34 cellular contexts compared by ENCODE assay signal in genomic region chr4:108400309-108400708, GRCh38.
DNase-seq lines count a peak whose midpoint lies in the region; ATAC-seq, FAIRE-seq and TF ChIP-seq lines count a peak whose summit lies in the region.
"Had no signal": no experiment of that assay in that cellular context is flagged by ENCODE, and none has a peak within 500 bp of the region (broad histone marks: within the 10 kb centered on the region; RNA-seq: fewer than 3 reads in every experiment).

No MANE protein-coding gene starts in this region.

- H4K20me1 ChIP-seq in HepG2 (ENCODE audit: insufficient read depth, low read length) (no peaks in the 10 kb centered on the region), IMR-90 (ENCODE audit: insufficient read depth, low read length) (no peaks in the 10 kb centered on the region), K562 (replicated peaks; ENCODE audit: control insufficient read depth, insufficient read depth, low read length) (no peaks in the 10 kb centered on the region)
- H4K20me1 ChIP-seq: BLaER1; BLaER1 treated with 17β-estradiol and CSF1 and Interleukin-3, amounts not matched to agents 10 nM and 100 nM had no signal

- H4K91ac ChIP-seq in IMR-90 (ENCODE audit: insufficient read depth, low read depth, low read length), result no peak overlapping the region

- H3K79me1 ChIP-seq in IMR-90 (ENCODE audit: low read depth in 1 of 2, low read length in 2 of 2), result no peaks in the 10 kb centered on the region

- H2AFZ ChIP-seq in HepG2 (ENCODE audit: low read length), result no peak overlapping the region
- H2AFZ ChIP-seq in IMR-90 (replicated peaks; ENCODE audit: low read length, poor library complexity), result no peak overlapping the region
- H2AFZ ChIP-seq in K562 (ENCODE audit: low read depth, low read length), result no peak overlapping the region

- TF ChIP-seq EP300 in HepG2 (IDR thresholded peaks at IDR 0.05; ENCODE audit: low read depth in 2 of 2, low read length in 2 of 2), result no peak
- TF ChIP-seq EP300 in HepG2 (CRISPR knock-in tag; IDR thresholded peaks at IDR 0.05; ENCODE audit: borderline replicate concordance), result no peak
- no peak for TF ChIP-seq EP300 in K562 (IDR thresholded peaks at IDR 0.05; ENCODE audit: low read length)
- TF ChIP-seq EP300 in upper lobe of left lung (IDR thresholded peaks at IDR 0.05), result no peak

- H3K36me3 ChIP-seq in HepG2 (replicated peaks in 1 of 2; ENCODE audit: control insufficient read depth in 1 of 2, insufficient read depth in 2 of 2, low read length in 2 of 2) (no peaks in the 10 kb centered on the region), right lobe of liver (no peaks in the 10 kb centered on the region), HEK293 (ENCODE audit: control insufficient read depth in 2 of 2, insufficient read depth in 1 of 2, low read length in 2 of 2) (no peaks in the 10 kb centered on the region), IMR-90 (ENCODE audit: control insufficient read depth, insufficient read depth, low read length) (no peaks in the 10 kb centered on the region), K562 (ENCODE audit: control insufficient read depth, insufficient read depth, low read length) (no peaks in the 10 kb centered on the region), upper lobe of left lung (no peaks in the 10 kb centered on the region)
- H3K36me3 ChIP-seq: BE2C; BLaER1; BLaER1 treated with 17β-estradiol and CSF1 and Interleukin-3, amounts not matched to agents 10 nM and 100 nM had no signal

- H3K9ac ChIP-seq in HepG2 (ENCODE audit: insufficient read depth, low read depth, low read length), result no peak overlapping the region
- H3K9ac ChIP-seq in IMR-90 (ENCODE audit: low read depth, low read length), result no peak overlapping the region
- no peak overlapping the region for H3K9ac ChIP-seq in K562 (ENCODE audit: insufficient read depth in 1 of 2, low read depth in 2 of 2, low read length in 2 of 2)
- H3K9ac ChIP-seq: BLaER1; BLaER1 treated with 17β-estradiol and CSF1 and Interleukin-3, amounts not matched to agents 10 nM and 100 nM had no signal

- H4K5ac ChIP-seq in IMR-90 (ENCODE audit: low read depth, low read length), result no peak overlapping the region

- in situ Hi-C loops in HepG2 (cut with HindIII; ENCODE audit: extremely low pct_ligation_motif_present, low pct_unique_long_range_greater_than_20kb), result no loop called here
- in situ Hi-C loops in IMR-90 (cut with MboI; ENCODE audit: low sequenced_read_pairs), result no loop called here
- in situ Hi-C loops in K562 (cut with MboI), result no loop called here

- TF ChIP-seq RAD21 in HepG2 (CRISPR knock-in tag; IDR thresholded peaks at IDR 0.05), result no peak
- TF ChIP-seq RAD21 in IMR-90 (IDR thresholded peaks at IDR 0.05; ENCODE audit: low read length), result no peak
- no peak for TF ChIP-seq RAD21 in K562 (CRISPR knock-in tag; conservative IDR thresholded peaks at IDR 0.05 in 1 of 2, IDR thresholded peaks at IDR 0.05 in 1 of 2)

- WGBS in HepG2 (ENCODE audit: low lambda C conversion rate), result 17% methylated on average over 6 of the region's 6 CpGs
- 83% methylated on average over 6 of the region's 6 CpGs for WGBS in right lobe of liver (ENCODE audit: insufficient coverage, low coverage, low lambda C conversion rate, missing lambda C conversion rate)
- no CpG with 5 or more reads among the region's 6 CpGs for WGBS in IMR-90 (ENCODE audit: extremely low coverage in 2 of 2, insufficient read length in 1 of 2), 2 experiments
- 39% methylated on average over 6 of the region's 6 CpGs for WGBS in K562 (ENCODE audit: insufficient coverage, low coverage, missing lambda C conversion rate)
- WGBS in upper lobe of left lung, 2 donors, result 88 to 95% methylated on average over 6 of the region's 6 CpGs

- no peak overlapping the region for H3K14ac ChIP-seq in IMR-90 (replicated peaks; ENCODE audit: low read depth, low read length)

- H2BK120ac ChIP-seq in IMR-90 (ENCODE audit: low read depth, low read length), result no peak overlapping the region

- H3K9me3 ChIP-seq in HepG2 (ENCODE audit: low read length) (no peaks in the 10 kb centered on the region), right lobe of liver (no peaks in the 10 kb centered on the region), HEK293 (ENCODE audit: control insufficient read depth, insufficient read depth, low read depth, low read length) (no peaks in the 10 kb centered on the region), IMR-90 (ENCODE audit: control insufficient read depth, insufficient read depth, low read length) (no peaks in the 10 kb centered on the region), K562 (replicated peaks; ENCODE audit: control insufficient read depth, insufficient read depth, low read depth, low read length) (no peaks in the 10 kb centered on the region), upper lobe of left lung (no peaks in the 10 kb centered on the region)
- H3K9me3 ChIP-seq: A549, BE2C, Caco-2 had no signal

- POLR2A ChIA-PET in HepG2 (lab: Yijun Ruan, JAX), result no interaction called here
- POLR2A ChIA-PET in HEK293 (lab: Yijun Ruan, JAX), result no interaction called here
- POLR2A ChIA-PET in IMR-90 (lab: Charles Lee; ENCODE audit: unreplicated experiment), result no interaction called here
- POLR2A ChIA-PET in K562 (lab: Yijun Ruan, JAX), result no interaction called here

- dilution Hi-C loops in IMR-90 (cut with HindIII; ENCODE audit: low sequenced_read_pairs, unreplicated experiment), result no loop called here

- H3K79me2 ChIP-seq in HepG2 (ENCODE audit: insufficient read depth, low read length), result no peaks in the 10 kb centered on the region
- no peaks in the 10 kb centered on the region for H3K79me2 ChIP-seq in K562 (ENCODE audit: control insufficient read depth, insufficient read depth, low read length)

- H2BK5ac ChIP-seq in IMR-90 (ENCODE audit: low read depth, low read length, poor library complexity, severe bottlenecking), result no peak overlapping the region

- TF ChIP-seq CTCF in HepG2 (CRISPR knock-in tag; IDR thresholded peaks at IDR 0.05) (no peak), right lobe of liver (IDR thresholded peaks at IDR 0.05) (no peak), HEK293 (tag by site-specific recombination; IDR thresholded peaks at IDR 0.05) (no peak), IMR-90 (conservative IDR thresholded peaks at IDR 0.05; ENCODE audit: low read depth, low read length) (no peak), K562 (IDR thresholded peaks at IDR 0.05 in 2 of 3, conservative IDR thresholded peaks at IDR 0.05 in 1 of 3; ENCODE audit: insufficient read depth in 2 of 3, low read depth in 1 of 3, low read length in 3 of 3) (no peak), upper lobe of left lung (IDR thresholded peaks at IDR 0.05) (no peak)

- H3K27ac ChIP-seq in HepG2 (ENCODE audit: extremely low read length, insufficient read depth, low read length) (no peak overlapping the region), right lobe of liver (no peak overlapping the region), HEK293 (ENCODE audit: extremely low read depth, low read depth, low read length) (no peak overlapping the region), IMR-90 (ENCODE audit: insufficient read depth, low read length) (no peak overlapping the region), K562 (ENCODE audit: extremely low read depth, low read depth, low read length) (no peak overlapping the region), upper lobe of left lung (no peak overlapping the region)
- H3K27ac ChIP-seq: 22Rv1; A549; BLaER1; BLaER1 treated with 17β-estradiol and CSF1 and Interleukin-3, amounts not matched to agents 10 nM and 100 nM; C4-2B had no signal

- DNase-seq in HepG2 (ENCODE audit: low spot score) (no peak), right lobe of liver (no peak), IMR-90 (no peak), K562 (ENCODE audit: extremely low read depth in 1 of 4, low spot score in 3 of 4) (no peak), upper lobe of left lung (no peak)
- DNase-seq in activated CD4-positive, alpha-beta T cell treated with anti-CD3 and anti-CD28 coated beads for 4 hours, result no peak
- DNase-seq: 8988T; ACHN; AML-193; BE2C; C1 segment of cervical spinal cord; Caco-2; Calu3; CD4-positive, alpha-beta memory T cell; CD4-positive, alpha-beta T cell; CD4-positive, CD25-positive, alpha-beta regulatory T cell; CD8-positive, alpha-beta memory T cell; CD8-positive, alpha-beta T cell; COR-L47; DMS153; DMS53; DMS79; DMS79 treated with DMSO at 0.1 percent for 48 hours; DND-41; EL had no signal

- no peaks in the 10 kb centered on the region for H3K4me1 ChIP-seq in HepG2 (ENCODE audit: insufficient read depth, low read length)
- H3K4me1 ChIP-seq in right lobe of liver, result no peaks in the 10 kb centered on the region
- H3K4me1 ChIP-seq in HEK293 (ENCODE audit: control insufficient read depth, insufficient read depth, low read length), result no peaks in the 10 kb centered on the region
- no peaks in the 10 kb centered on the region for H3K4me1 ChIP-seq in IMR-90 (ENCODE audit: control insufficient read depth, insufficient read depth, low read length)
- H3K4me1 ChIP-seq in K562 (replicated peaks in 1 of 2; ENCODE audit: control insufficient read depth in 2 of 2, insufficient read depth in 2 of 2, low read length in 2 of 2), result no peaks in the 10 kb centered on the region; a peak in 1 of 5 replicates
- no peaks in the 10 kb centered on the region for H3K4me1 ChIP-seq in upper lobe of left lung
- H3K4me1 ChIP-seq: A549, BE2C, Caco-2 had no signal

- ATAC-seq in HepG2 (no peak), right lobe of liver (no peak), IMR-90 (ENCODE audit: low read depth) (no peak), K562 (no peak), HG02610 (IDR thresholded peaks at IDR 0.05; ENCODE audit: unreplicated experiment) (no peak), upper lobe of left lung (ENCODE audit: low FRiP score in 2 of 2) (no peak)
- ATAC-seq: A549; CD8-positive, alpha-beta T cell had no signal

- no peak overlapping the region for H3K23ac ChIP-seq in IMR-90 (ENCODE audit: low read depth, low read length)

- no peak overlapping the region for H2AK5ac ChIP-seq in IMR-90 (ENCODE audit: low read depth, low read length)

- no TSS peak for BruUV-seq in HepG2 (replicated peaks; lab: Mats Ljungman, UMichigan)
- no TSS peak for BruUV-seq in IMR-90 (replicated peaks; lab: Mats Ljungman, UMichigan)
- BruUV-seq in K562 (replicated peaks; lab: Mats Ljungman, UMichigan), result no TSS peak

- CTCF ChIA-PET in HepG2 (lab: Yijun Ruan, JAX; ENCODE audit: low intra/inter-chr PET ratio, low total read pairs) (no interaction called here), HEK293 (lab: Yijun Ruan, JAX) (no interaction called here), IMR-90 (lab: Yijun Ruan, JAX) (no interaction called here), K562 (lab: Yijun Ruan, JAX; ENCODE audit: low intra/inter-chr PET ratio) (interaction anchor here (0.6 kb wide), 1 partner anchor 197 kb away, joined by 4 read pairs; no protein-coding TSS in a partner anchor)

- H3K56ac ChIP-seq in IMR-90 (ENCODE audit: extremely low read depth, insufficient read depth, low read length), result no peak overlapping the region

- no peak overlapping the region for H4K8ac ChIP-seq in IMR-90 (ENCODE audit: low read depth in 2 of 2, low read length in 2 of 2)

- H3K27me3 ChIP-seq in HepG2 (ENCODE audit: control insufficient read depth in 1 of 2, insufficient read depth in 2 of 2, low read length in 2 of 2) (peaks cover 0 to 7% of the 10 kb centered on the region in 2 experiments; a peak in 1 of 5 replicates), right lobe of liver (no peaks in the 10 kb centered on the region), IMR-90 (ENCODE audit: control insufficient read depth, insufficient read depth, low read length) (peaks cover 11% of the 10 kb centered on the region), K562 (ENCODE audit: control insufficient read depth in 2 of 2, insufficient read depth in 2 of 2, low read length in 2 of 2) (peaks cover 0 to 5% of the 10 kb centered on the region in 2 experiments; a peak in 1 of 5 replicates), upper lobe of left lung (no peaks in the 10 kb centered on the region)
- H3K27me3 ChIP-seq: BE2C; BLaER1; BLaER1 treated with 17β-estradiol and CSF1 and Interleukin-3, amounts not matched to agents 10 nM and 100 nM had no signal

- FAIRE-seq in HepG2 (lab: Jason Lieb, UNC), result no peak
- no peak for FAIRE-seq in K562 (lab: Jason Lieb, UNC)
- FAIRE-seq: A204.1, A549, D721Med had no signal

- no peak overlapping the region for H3K4me3 ChIP-seq in HepG2 (replicated peaks in 1 of 3; ENCODE audit: insufficient read depth in 1 of 3, low read depth in 2 of 3, low read length in 3 of 3)
- H3K4me3 ChIP-seq in right lobe of liver, result no peak overlapping the region
- H3K4me3 ChIP-seq in HEK293 (ENCODE audit: low read depth, low read length), result no peak overlapping the region
- no peak overlapping the region for H3K4me3 ChIP-seq in IMR-90 (ENCODE audit: insufficient read depth, low read depth, low read length)
- no peak overlapping the region for H3K4me3 ChIP-seq in K562
- H3K4me3 ChIP-seq in upper lobe of left lung, result no peak overlapping the region
- H3K4me3 ChIP-seq: A549; BLaER1; BLaER1 treated with 17β-estradiol and CSF1 and Interleukin-3, amounts not matched to agents 10 nM and 100 nM had no signal

- no peak overlapping the region for H2AK9ac ChIP-seq in IMR-90 (replicated peaks; ENCODE audit: low read depth, low read length, poor library complexity)

- no peak overlapping the region for H3K18ac ChIP-seq in IMR-90 (ENCODE audit: low read depth, low read length)

- intact Hi-C loops in HepG2 (cut with micrococcal nuclease; ENCODE audit: unreplicated experiment), result no loop called here
- intact Hi-C loops in right lobe of liver (cut with DNase I), result no loop called here
- intact Hi-C loops in IMR-90 (cut with micrococcal nuclease), result no loop called here
- intact Hi-C loops in K562 (cut with micrococcal nuclease), result no loop called here

- H2BK15ac ChIP-seq in IMR-90 (ENCODE audit: low read depth, low read length), result no peak overlapping the region

- H3K4ac ChIP-seq in IMR-90 (ENCODE audit: low read depth, low read length), result no peak overlapping the region

- no peak overlapping the region for H3K4me2 ChIP-seq in HepG2 (ENCODE audit: low read depth, low read length)
- H3K4me2 ChIP-seq in IMR-90 (ENCODE audit: low read depth, low read length), result no peak overlapping the region
- no peak overlapping the region for H3K4me2 ChIP-seq in K562 (ENCODE audit: insufficient read depth, low read length)
- H3K4me2 ChIP-seq: A549, BLaER1 had no signal

- TF ChIP-seq POLR2A in HepG2 (IDR thresholded peaks at IDR 0.05; ENCODE audit: insufficient read depth in 1 of 2, low read depth in 2 of 2, low read length in 2 of 2), result no peak
- TF ChIP-seq POLR2A in right lobe of liver (IDR thresholded peaks at IDR 0.05), result no peak
- no peak for TF ChIP-seq POLR2A in IMR-90 (IDR thresholded peaks at IDR 0.05; ENCODE audit: low read depth, low read length)
- no peak for TF ChIP-seq POLR2A in K562 (conservative IDR thresholded peaks at IDR 0.05)
- no peak for TF ChIP-seq POLR2A in upper lobe of left lung (IDR thresholded peaks at IDR 0.05)

- H2BK20ac ChIP-seq in IMR-90 (ENCODE audit: low read depth, low read length), result no peak overlapping the region

- H3K9me1 ChIP-seq in IMR-90 (ENCODE audit: insufficient read depth, low read length) (no peaks in the 10 kb centered on the region; the same call in 1 of the 2 replicates), K562 (ENCODE audit: control insufficient read depth, insufficient read depth, low read length) (no peaks in the 10 kb centered on the region)

Comparison
In these comparisons a context has a peak if more than half of its experiments do, and no peak if none do; other contexts are left out.
1. Of the 241 proteins assayed by ChIP-seq in both HepG2 and K562: peak only in HepG2: none; only in K562: none; in both: CEBPB; in neither: 236; mixed calls (peak in some experiments, not most) for 4.